ENCODE assay signal across 22 cellular contexts in genomic region chr16:89555780-89556179, GRCh38. TPM values are rescaled to one million over a fixed set of nuclear protein-coding genes. Genes with fewer than 3 reads are reported as not detected.
DNase-seq lines count a peak whose midpoint lies in the region; ATAC-seq and TF ChIP-seq lines count a peak whose summit lies in the region.
"Had no signal": no experiment of that assay in that cellular context is flagged by ENCODE, and none has a peak within 500 bp of the region (broad histone marks: within the 10 kb centered on the region; RNA-seq: fewer than 3 reads in every experiment).

No MANE protein-coding gene starts in this region.

- H3K27ac ChIP-seq in HEK293 (ENCODE audit: extremely low read depth, low read depth, low read length), result no peak overlapping the region
- peak overlapping the region; percentile 95 for H3K27ac ChIP-seq in RWPE1
- no peak overlapping the region for H3K27ac ChIP-seq in endodermal cell (ENCODE audit: low read depth, low read length)
- peak overlapping the region; percentile 65 for H3K27ac ChIP-seq in temporal lobe (ENCODE audit: low read depth, low read length)
- H3K27ac ChIP-seq: SJCRH30 had no signal

- H3K27me3 Mint-ChIP-seq in endodermal cell (ENCODE audit: insufficient read depth), result no peaks in the 10 kb centered on the region

- no peaks in the 10 kb centered on the region for H3K27me3 ChIP-seq in endodermal cell (ENCODE audit: control insufficient read depth, insufficient read depth, low read length, poor library complexity, severe bottlenecking)
- H3K27me3 ChIP-seq: SJCRH30 had no signal

- H3K9me3 Mint-ChIP-seq in endodermal cell, result no peaks in the 10 kb centered on the region
- H3K9me3 Mint-ChIP-seq: CD8-positive, alpha-beta T cell; GM23338 had no signal

- H3K27ac Mint-ChIP-seq in endodermal cell, result peak overlapping the region; percentile 55
- H3K27ac Mint-ChIP-seq: CD8-positive, alpha-beta T cell; GM23338 had no signal

- H3K36me3 ChIP-seq in HEK293 (ENCODE audit: control insufficient read depth in 2 of 2, insufficient read depth in 1 of 2, low read length in 2 of 2) (peaks cover 0 to 69% of the 10 kb centered on the region in 2 experiments; a peak in 2 of 3 replicates), endodermal cell (ENCODE audit: control insufficient read depth, insufficient read depth, low read length) (peaks cover 53% of the 10 kb centered on the region), mucosa of descending colon (ENCODE audit: low read depth) (no peaks in the 10 kb centered on the region)

- H3K9me3 ChIP-seq in HEK293 (ENCODE audit: control insufficient read depth, insufficient read depth, low read depth, low read length), result no peaks in the 10 kb centered on the region
- H3K9me3 ChIP-seq in endodermal cell (ENCODE audit: control insufficient read depth, low read length), result no peaks in the 10 kb centered on the region
- no peaks in the 10 kb centered on the region for H3K9me3 ChIP-seq in mucosa of descending colon
- H3K9me3 ChIP-seq: HAP-1, SJCRH30 had no signal

- DNase-seq in RWPE1 (ENCODE audit: low spot score) (no peak), endodermal cell (no peak), NOMO-1 treated with DMSO at 0.1 percent for 48 hours (lab: John Stamatoyannopoulos, UW; ENCODE audit: unreplicated experiment) (no peak), mucosa of descending colon (no peak)
- DNase-seq: C1 segment of cervical spinal cord; Calu3; CD8-positive, alpha-beta T cell; DMS153; KG1; NCI-H1092 treated with DMSO at 0.1 percent for 48 hours; NCI-H2029 treated with DMSO at 0.1 percent for 48 hours; NCI-H226; NCI-H510A treated with DMSO at 0.1 percent for 48 hours; NCI-H748 treated with DMSO at 0.1 percent for 48 hours; SJCRH30 had no signal

- peaks cover 49% of the 10 kb centered on the region for H3K36me3 Mint-ChIP-seq in endodermal cell (ENCODE audit: low read depth)

- intact Hi-C loops in mucosa of descending colon (cut with DNase I, micrococcal nuclease), result no loop called here

- POLR2A ChIA-PET in HEK293 (lab: Yijun Ruan, JAX), result interaction anchor here (0.5 kb wide), 1 partner anchor 54 kb away, joined by 5 read pairs; no protein-coding TSS in a partner anchor
- POLR2A ChIA-PET in RWPE1 (lab: Yijun Ruan, JAX; ENCODE audit: low non-redundant PET), result no interaction called here

- WGBS in endodermal cell (ENCODE audit: insufficient coverage in 1 of 2, insufficient read length in 1 of 2), 2 experiments, result 94 to 96% methylated on average over 11 to 13 of the region's 13 CpGs

- no peak for ATAC-seq in mucosa of descending colon
- ATAC-seq in GM19397 (IDR thresholded peaks at IDR 0.05; ENCODE audit: unreplicated experiment), result no peak
- ATAC-seq: CD8-positive, alpha-beta T cell; GM23338; Panc1 had no signal

- no peak overlapping the region for H3K9ac ChIP-seq in endodermal cell (ENCODE audit: extremely low read depth, low read length, poor library complexity, severe bottlenecking)

- no peak overlapping the region for H3K4me3 Mint-ChIP-seq in endodermal cell
- H3K4me3 Mint-ChIP-seq: CD8-positive, alpha-beta T cell; GM23338 had no signal

- H3K4me1 ChIP-seq in HEK293 (ENCODE audit: control insufficient read depth, insufficient read depth, low read length), result no peaks in the 10 kb centered on the region
- no peaks in the 10 kb centered on the region for H3K4me1 ChIP-seq in endodermal cell (ENCODE audit: control insufficient read depth, insufficient read depth, low read length)
- peaks cover 13% of the 10 kb centered on the region for H3K4me1 ChIP-seq in mucosa of descending colon (ENCODE audit: low read depth)

- H3K4me3 ChIP-seq in HEK293 (ENCODE audit: low read depth, low read length) (no peak overlapping the region), endodermal cell (ENCODE audit: low read length) (no peak overlapping the region), mucosa of descending colon (no peak overlapping the region)
- H3K4me3 ChIP-seq: GM23338, HAP-1, SJCRH30 had no signal

- CTCF ChIA-PET in HEK293 (lab: Yijun Ruan, JAX) (interaction anchor here (1.9 kb wide), 1 partner anchor 23 kb away, joined by 6 read pairs; no protein-coding TSS in a partner anchor), RWPE1 (lab: Yijun Ruan, JAX) (no interaction called here)

- H3K4me1 Mint-ChIP-seq in endodermal cell, result peaks cover 3% of the 10 kb centered on the region

- TF ChIP-seq CTCF in HEK293 (tag by site-specific recombination; IDR thresholded peaks at IDR 0.05) (no peak), RWPE1 (conservative IDR thresholded peaks at IDR 0.05; ENCODE audit: low read depth) (no peak), endodermal cell (conservative IDR thresholded peaks at IDR 0.05) (no peak), mucosa of descending colon (IDR thresholded peaks at IDR 0.05) (no peak)

TF ChIP-seq in HEK293, 187 proteins besides CTCF, POLR2A, EP300 and RAD21:
- 0 out of 2 replicates have a peak, but pooled peaks have one; percentile 13 for TF ChIP-seq ZNF600 (tag by site-specific recombination; IDR thresholded peaks at IDR 0.05)
- TF ChIP-seq AEBP2 (tag by site-specific recombination; IDR thresholded peaks at IDR 0.05; ENCODE audit: borderline replicate concordance), result no peak

RNA-seq across cellular contexts. Expression of gene RPL13, which starts 4.7 kb away (rescaled TPM):
- total RNA-seq in endodermal cell, result 1,000 to 10,000 TPM; 1,911 to 2,019 TPM
- polyA plus RNA-seq in endodermal cell (2013, experiment 1 of 2), result 2,841 TPM
- polyA plus RNA-seq in endodermal cell (2013, experiment 2 of 2), result 2,695 TPM
- 989 TPM for total RNA-seq in temporal lobe
- total RNA-seq in mucosa of descending colon, result 1,000 to 10,000 TPM; 1,693 to 1,792 (median 1,717) TPM

RNA-seq across cellular contexts. Expression of gene CPNE7, which starts 19.8 kb away (rescaled TPM):
- total RNA-seq in endodermal cell (1 to 10 TPM; 1.5 to 2.1 TPM), temporal lobe (13.0 TPM), mucosa of descending colon (1 to 10 TPM in 1 of 3 donors, under 1 TPM in 2; 0.72 to 2.0 (median 0.79) TPM)
- 5.8 TPM for polyA plus RNA-seq in endodermal cell (2013, experiment 1 of 2)
- 3.4 TPM for polyA plus RNA-seq in endodermal cell (2013, experiment 2 of 2)
- total RNA-seq: SJCRH30 had no signal

RNA-seq across cellular contexts. Expression of gene SPG7, which starts 47.6 kb away (rescaled TPM):
- total RNA-seq in endodermal cell, result 100 to 1,000 TPM; 153 to 156 TPM
- polyA plus RNA-seq in endodermal cell (2013, experiment 1 of 2), result 85.2 TPM
- polyA plus RNA-seq in endodermal cell (2013, experiment 2 of 2), result 78.0 TPM
- 70.6 TPM for total RNA-seq in temporal lobe
- 100 to 1,000 TPM; 112 to 137 (median 121) TPM for total RNA-seq in mucosa of descending colon

RNA-seq across cellular contexts. Expression of gene DPEP1, which starts 57.7 kb away (rescaled TPM):
- 1 to 10 TPM in 1 of 2 donors, under 1 TPM in 1; 0.88 to 3.2 TPM for total RNA-seq in endodermal cell
- 1.8 TPM for polyA plus RNA-seq in endodermal cell (2013, experiment 1 of 2)
- polyA plus RNA-seq in endodermal cell (2013, experiment 2 of 2), result 1.0 TPM
- total RNA-seq in temporal lobe, result 4.2 TPM
- 1 to 10 TPM in 1 of 3 donors, under 1 TPM in 1, not detected in 1; 0.28 to 2.0 TPM for total RNA-seq in mucosa of descending colon
- total RNA-seq: Calu3; CD8-positive, alpha-beta T cell; G401 had no signal

Comparison
In these comparisons a context has a peak if more than half of its experiments do, and no peak if none do; other contexts are left out.
1. H3K27ac ChIP-seq: peak in RWPE1 (single experiment) and temporal lobe (single experiment); none in HEK293 (single experiment) and endodermal cell (single experiment).